ENCODE assay signal across 8 cellular contexts in genomic region chr1:223142795-223143759, GRCh38.
DNase-seq lines count a peak whose midpoint lies in the region; ATAC-seq and TF ChIP-seq lines count a peak whose summit lies in the region.

TSS of gene TLR5 (minus strand) at chr1:223143248. CDS start at chr1:223113031, 30,217 bp downstream.

- no peaks in the 10 kb centered on the region for H3K27me3 ChIP-seq in mucosa of rectum (ENCODE audit: control insufficient read depth in 2 of 2, insufficient read depth in 2 of 2, low read length in 2 of 2)

- H3K36me3 ChIP-seq in mucosa of rectum (ENCODE audit: control insufficient read depth in 2 of 2, insufficient read depth in 2 of 2, low read length in 2 of 2) = no peaks in the 10 kb centered on the region

- peak within 1 kb of the TSS; percentile 55 to 60 for H3K9ac ChIP-seq in mucosa of rectum (ENCODE audit: low read depth in 1 of 2, low read length in 2 of 2)

- DNase-seq in CMK (ENCODE audit: low read depth) = peak; percentile 67
- peak; percentile 71 for DNase-seq in HPDE6-E6E7 (ENCODE audit: extremely low spot score)
- DNase-seq in NOMO-1 treated with dmso at 0.1 percent for 144 hours (lab: John Stamatoyannopoulos, UW; ENCODE audit: unreplicated experiment) = peak; percentile 83
- DNase-seq in activated CD8-positive, alpha-beta memory T cell treated with anti-CD3 and anti-CD28 coated beads, Interleukin-2, amount 50 U/mL, for 4 hours = peak; percentile 93
- peak; percentile 78 for DNase-seq in epithelial cell of esophagus (ENCODE audit: low read depth)
- peak; percentile 79 to 81 for DNase-seq in stimulated activated CD8-positive, alpha-beta memory T cell treated with anti-CD3 and anti-CD28 coated beads, Interleukin-4, amount 100 ng/mL, for 4 hours (ENCODE audit: low read depth in 2 of 2, low spot score in 1 of 2)

- peaks cover 12 to 15% of the 10 kb centered on the region in 2 donors for H3K4me1 ChIP-seq in mucosa of rectum (ENCODE audit: control insufficient read depth in 2 of 2, insufficient read depth in 2 of 2, low read length in 2 of 2)

- peak; percentile 84 for ATAC-seq in GM19468 (IDR thresholded peaks at IDR 0.05; ENCODE audit: extremely low read depth, unreplicated experiment)

- H3K9me3 ChIP-seq in mucosa of rectum (ENCODE audit: control insufficient read depth in 2 of 2, low read length in 2 of 2) = peaks cover 0 to 5% of the 10 kb centered on the region in 2 donors

- H3K27ac ChIP-seq in mucosa of rectum (ENCODE audit: low read depth in 2 of 2, low read length in 2 of 2) = peak within 1 kb of the TSS; percentile 40 to 67

- TF ChIP-seq CTCF in epithelial cell of esophagus (IDR thresholded peaks at IDR 0.05; ENCODE audit: insufficient read depth, low read depth, low read length, missing control alignments) = peak; percentile 64

- peak within 1 kb of the TSS; percentile 49 for H3K4me3 ChIP-seq in epithelial cell of esophagus (ENCODE audit: low read length)
- H3K4me3 ChIP-seq in mucosa of rectum (ENCODE audit: low read length in 2 of 2) = peak within 1 kb of the TSS; percentile 58 to 63

Comparison
In these comparisons a context has a peak if more than half of its experiments do, and no peak if none do; other contexts are left out.
1. Peak in every context shown above with its lines: DNase-seq, ATAC-seq, H3K4me3 ChIP-seq and H3K27ac ChIP-seq.